ENCODE assay signal across 9 cellular contexts in the genomic region with DNA sequence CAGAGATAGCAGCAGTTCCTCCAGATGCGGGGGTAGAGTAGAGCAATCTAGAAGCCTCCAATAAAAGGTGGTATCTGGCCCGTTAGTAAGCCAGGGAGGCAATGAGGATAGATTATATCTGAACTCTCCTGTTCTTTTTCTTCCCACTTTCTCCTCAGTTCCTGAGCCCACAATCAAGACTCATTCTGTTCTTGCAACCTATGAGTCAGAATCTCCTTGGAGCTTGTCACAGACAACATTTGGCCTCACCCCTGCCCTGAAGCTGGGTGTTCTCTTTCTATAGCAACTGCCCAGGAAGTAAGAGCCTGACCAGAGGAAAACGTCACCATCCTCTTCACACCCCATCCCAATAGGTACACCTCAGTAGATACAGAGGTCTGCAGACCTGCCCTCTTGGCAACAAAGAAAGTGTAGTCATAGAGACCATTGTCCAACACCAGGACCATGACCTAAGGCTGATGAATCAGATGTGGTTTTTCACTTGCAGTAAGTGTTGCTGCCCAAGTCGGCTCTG.
DNase-seq lines count a peak whose midpoint lies in the region; ATAC-seq and TF ChIP-seq lines count a peak whose summit lies in the region.
"Had no signal": no experiment of that assay in that cellular context is flagged by ENCODE, and none has a peak within 500 bp of the region (broad histone marks: within the 10 kb centered on the region; RNA-seq: fewer than 3 reads in every experiment).

No MANE protein-coding gene starts in this region.

- no peak overlapping the region for H4K91ac ChIP-seq in neuronal stem cell (ENCODE audit: low read depth, low read length, poor library complexity)

- WGBS in neuronal stem cell (ENCODE audit: extremely low coverage in 2 of 2, insufficient read length in 2 of 2, insufficient replicate concordance in 1 of 2), 2 donors = no CpG with 5 or more reads among the region's 4 CpGs

- no peak overlapping the region for H2AFZ ChIP-seq in neuronal stem cell (ENCODE audit: low read length)

- H4K8ac ChIP-seq in neuronal stem cell (ENCODE audit: low read depth, low read length) = no peak overlapping the region

- no peak overlapping the region for H2BK120ac ChIP-seq in neuronal stem cell (ENCODE audit: low read depth, low read length)

- H3K27me3 ChIP-seq in brain microvascular endothelial cell (replicated peaks) (peaks cover 9% of the 10 kb centered on the region), neuronal stem cell (ENCODE audit: control insufficient read depth in 3 of 3, insufficient read depth in 3 of 3, low read depth in 1 of 3, low read length in 3 of 3) (no peaks in the 10 kb centered on the region)

- no peak overlapping the region for H3K4me3 Mint-ChIP-seq in endothelial cell (ENCODE audit: unreplicated experiment)
- H3K4me3 Mint-ChIP-seq: T-helper 17 cell had no signal

- no peak overlapping the region for H3K18ac ChIP-seq in neuronal stem cell (ENCODE audit: low read length)

- no peaks in the 10 kb centered on the region for H3K79me1 ChIP-seq in neuronal stem cell (ENCODE audit: low read depth, low read length)

- H3K36me3 Mint-ChIP-seq in endothelial cell (ENCODE audit: low read depth, unreplicated experiment) = no peaks in the 10 kb centered on the region

- H3K9me3 Mint-ChIP-seq in endothelial cell (ENCODE audit: unreplicated experiment) = no peaks in the 10 kb centered on the region

- H3K27ac ChIP-seq in brain microvascular endothelial cell (peak overlapping the region; percentile 49), neuronal stem cell (replicated peaks; ENCODE audit: low read length) (no peak overlapping the region)

- peaks cover 19% of the 10 kb centered on the region for H3K4me1 Mint-ChIP-seq in endothelial cell (ENCODE audit: unreplicated experiment)

- H3K14ac ChIP-seq in neuronal stem cell (ENCODE audit: low read length) = no peak overlapping the region

- H3K36me3 ChIP-seq in brain microvascular endothelial cell (replicated peaks) = no peaks in the 10 kb centered on the region
- no peaks in the 10 kb centered on the region for H3K36me3 ChIP-seq in neuronal stem cell (replicated peaks in 1 of 2; ENCODE audit: control insufficient read depth in 2 of 2, insufficient read depth in 2 of 2, low read length in 2 of 2)

- H2BK15ac ChIP-seq in neuronal stem cell (ENCODE audit: low read length) = no peak overlapping the region

- in situ Hi-C loops in Caki2 (cut with HindIII; ENCODE audit: low pct_unique_long_range_greater_than_20kb, low sequenced_read_pairs) = no loop called here
- in situ Hi-C loops in brain microvascular endothelial cell (cut with HindIII; ENCODE audit: low pct_ligation_motif_present, low sequenced_read_pairs) = no loop called here

- no peak overlapping the region for H3K4me2 ChIP-seq in neuronal stem cell (ENCODE audit: insufficient read depth, low read length, poor library complexity, severe bottlenecking)

- H3K9me3 ChIP-seq in neuronal stem cell (replicated peaks in 1 of 2; ENCODE audit: control insufficient read depth in 2 of 2, insufficient read depth in 1 of 2, low read depth in 1 of 2, low read length in 2 of 2) = no peaks in the 10 kb centered on the region

- H2BK5ac ChIP-seq in neuronal stem cell (ENCODE audit: low read length) = no peak overlapping the region

- no peak overlapping the region for H3K9ac ChIP-seq in neuronal stem cell (ENCODE audit: low read depth, low read length, poor library complexity)

- peaks cover 0 to 2% of the 10 kb centered on the region in 2 donors for H3K4me1 ChIP-seq in neuronal stem cell (ENCODE audit: control insufficient read depth in 2 of 2, insufficient read depth in 1 of 2, low read depth in 1 of 2, low read length in 2 of 2)

- H2AK5ac ChIP-seq in neuronal stem cell (ENCODE audit: low read depth, low read length) = no peak overlapping the region

- peaks cover 1% of the 10 kb centered on the region for H3K27me3 Mint-ChIP-seq in endothelial cell (ENCODE audit: unreplicated experiment)

- ATAC-seq in HG03442 (IDR thresholded peaks at IDR 0.05; ENCODE audit: unreplicated experiment) = peak; percentile 44
- ATAC-seq: T-helper 17 cell had no signal

- TF ChIP-seq CTCF in brain microvascular endothelial cell (IDR thresholded peaks at IDR 0.05; ENCODE audit: low read depth, low read length, missing control alignments) (no peak), endothelial cell (IDR thresholded peaks at IDR 0.05; ENCODE audit: unreplicated experiment) (no peak)

- no peak overlapping the region for H3K27ac Mint-ChIP-seq in endothelial cell (ENCODE audit: unreplicated experiment)
- H3K27ac Mint-ChIP-seq: T-helper 17 cell had no signal

- no peak overlapping the region for H3K4me3 ChIP-seq in brain microvascular endothelial cell (ENCODE audit: low read depth, low read length)
- no peak overlapping the region for H3K4me3 ChIP-seq in neuronal stem cell (ENCODE audit: low read length in 2 of 2)

- no peak overlapping the region for H3K23ac ChIP-seq in neuronal stem cell (ENCODE audit: low read depth, low read length, poor library complexity)

- DNase-seq in Caki2 (ENCODE audit: low read depth) = peak; percentile 47
- peak; percentile 83 for DNase-seq in brain microvascular endothelial cell
- peak; percentile 62 for DNase-seq in myocyte (ENCODE audit: low read depth)
- no peak for DNase-seq in retina
- no peak for DNase-seq in endothelial cell (ENCODE audit: low spot score)
- DNase-seq in COR-L47 (lab: John Stamatoyannopoulos, UW) = no peak
- DNase-seq in neuronal stem cell (ENCODE audit: low spot score) = no peak
- DNase-seq: T-helper 17 cell had no signal

- no peak overlapping the region for H3K4ac ChIP-seq in neuronal stem cell (ENCODE audit: low read length)

- no peak overlapping the region for H2BK12ac ChIP-seq in neuronal stem cell (ENCODE audit: low read length)

Comparison
In these comparisons a context has a peak if more than half of its experiments do, and no peak if none do; other contexts are left out.
1. DNase-seq: peak in Caki2 (single experiment), brain microvascular endothelial cell (single experiment) and myocyte (single experiment); none in retina (single experiment), endothelial cell (single experiment), COR-L47 (single experiment) and neuronal stem cell (single experiment).